Comparison of ENCODE assay signal across 25 cellular contexts in the genomic region with DNA sequence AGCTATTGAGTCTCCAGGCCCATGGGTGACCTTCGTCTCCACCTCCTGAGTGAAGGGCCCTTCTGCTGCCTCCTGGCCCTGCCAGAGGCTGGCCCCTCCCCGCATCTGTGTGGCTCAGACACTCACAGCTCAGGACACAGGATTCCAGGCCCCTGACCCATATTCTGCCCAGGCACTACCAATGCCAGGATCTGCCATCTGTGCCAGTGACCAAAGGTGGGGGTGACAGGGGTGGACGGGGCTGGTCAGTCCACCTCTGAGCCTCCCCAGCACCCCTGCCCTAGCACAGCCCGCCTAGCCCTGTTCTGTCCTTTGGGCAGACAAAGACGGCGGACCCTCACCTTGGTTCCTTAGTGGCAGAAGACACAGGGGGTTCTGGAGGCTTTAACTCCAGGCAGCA. TPM values are rescaled to one million over a fixed set of nuclear protein-coding genes. Genes with fewer than 3 reads are reported as not detected.
DNase-seq lines count a peak whose midpoint lies in the region; ATAC-seq, FAIRE-seq and TF ChIP-seq lines count a peak whose summit lies in the region.
"Had no signal": no experiment of that assay in that cellular context is flagged by ENCODE, and none has a peak within 500 bp of the region (broad histone marks: within the 10 kb centered on the region; RNA-seq: fewer than 3 reads in every experiment).

No MANE protein-coding gene starts in this region.

- H2AFZ ChIP-seq in GM12878 (ENCODE audit: control insufficient read depth, low read depth, low read length) (no peak overlapping the region), hepatocyte (no peak overlapping the region)

- H3K36me3 ChIP-seq in GM12878 (ENCODE audit: control insufficient read depth in 2 of 2, insufficient read depth in 2 of 2, low read length in 1 of 2) (no peaks in the 10 kb centered on the region), transverse colon (no peaks in the 10 kb centered on the region), hepatocyte (replicated peaks; ENCODE audit: insufficient read depth, low read depth) (no peaks in the 10 kb centered on the region)
- H3K36me3 ChIP-seq: adrenal gland, right lobe of liver, tibial nerve had no signal

- in situ Hi-C loops in GM12878 (cut with MboI): loop anchor here (10.0 to 25.0 kb wide), 3 partner anchors 1211 to 1689 kb away; a partner anchor contains a TSS
- in situ Hi-C loops in transverse colon (cut with MboI; ENCODE audit: low pct_ligation_motif_present in 1 of 4, low pct_unique_long_range_greater_than_20kb in 1 of 4, low sequenced_read_pairs in 3 of 4): no loop called here

- no peaks in the 10 kb centered on the region for H4K20me1 ChIP-seq in GM12878 (ENCODE audit: control insufficient read depth, insufficient read depth)
- H4K20me1 ChIP-seq in hepatocyte (ENCODE audit: insufficient read depth, poor library complexity, severe bottlenecking): no peaks in the 10 kb centered on the region

- H3K4me1 ChIP-seq in GM12878 (ENCODE audit: control insufficient read depth, insufficient read depth, low read length) (peaks cover 92% of the 10 kb centered on the region), transverse colon (peaks cover 19 to 39% (median 32%) of the 10 kb centered on the region in 4 donors), hepatocyte (ENCODE audit: insufficient read depth) (no peaks in the 10 kb centered on the region)
- H3K4me1 ChIP-seq: adrenal gland, right lobe of liver had no signal

- H3K79me2 ChIP-seq in GM12878 (ENCODE audit: control insufficient read depth, insufficient read depth, low read length) (no peaks in the 10 kb centered on the region), hepatocyte (no peaks in the 10 kb centered on the region)

- FAIRE-seq in GM12878 (lab: Jason Lieb, UNC): no peak
- FAIRE-seq: G401.6, keratinocyte had no signal

- intact Hi-C loops in Right ventricle myocardium superior (cut with DNase I) (no loop called here), Right ventricle myocardium inferior (cut with DNase I) (no loop called here), GM12878 (cut with micrococcal nuclease; ENCODE audit: unreplicated experiment) (no loop called here), transverse colon (cut with DNase I; ENCODE audit: low total_unique reads) (no loop called here)

- 76% methylated on average over 6 of the region's 6 CpGs for WGBS in GM12878 (ENCODE audit: insufficient coverage, insufficient replicate concordance, low lambda C conversion rate, missing lambda C conversion rate)
- WGBS in transverse colon (ENCODE audit: low coverage in 1 of 2), 2 donors: 86% methylated on average over 6 of the region's 6 CpGs; no CpG with 5 or more reads in 1 of the 2 donors
- 83% methylated on average over 6 of the region's 6 CpGs for WGBS in hepatocyte (ENCODE audit: low lambda C conversion rate, missing lambda C conversion rate)

- H3K9me3 ChIP-seq in GM12878 (replicated peaks; ENCODE audit: control insufficient read depth, insufficient read depth, low read length): no peaks in the 10 kb centered on the region; the same call in 2 of the 3 replicates
- no peaks in the 10 kb centered on the region for H3K9me3 ChIP-seq in transverse colon
- H3K9me3 ChIP-seq in hepatocyte (ENCODE audit: low read depth): no peaks in the 10 kb centered on the region
- H3K9me3 ChIP-seq: adrenal gland, right lobe of liver had no signal

- TF ChIP-seq EP300 in GM12878 (IDR thresholded peaks at IDR 0.05; ENCODE audit: borderline replicate concordance in 1 of 2, control insufficient read depth in 1 of 2, low read depth in 2 of 2, low read length in 2 of 2) (no peak), transverse colon (IDR thresholded peaks at IDR 0.05; ENCODE audit: low read depth) (no peak)

- TF ChIP-seq POLR2A in GM12878 (IDR thresholded peaks at IDR 0.05; ENCODE audit: low read depth, low read length): no peak
- no peak for TF ChIP-seq POLR2A in transverse colon (IDR thresholded peaks at IDR 0.05)

- ATAC-seq in Right ventricle myocardium superior (ENCODE audit: poor library complexity): peak; percentile 13
- ATAC-seq in Right ventricle myocardium inferior: no peak
- ATAC-seq in GM12878: no peak
- ATAC-seq in HG03045 (IDR thresholded peaks at IDR 0.05; ENCODE audit: unreplicated experiment): no peak
- ATAC-seq in GM19463 (IDR thresholded peaks at IDR 0.05; ENCODE audit: unreplicated experiment): no peak
- ATAC-seq: activated CD8-positive, alpha-beta T cell treated with anti-CD3 and anti-CD28 coated beads for 36 hours; right lobe of liver had no signal

- H3K9me2 ChIP-seq in hepatocyte (replicated peaks; ENCODE audit: insufficient read depth): no peaks in the 10 kb centered on the region

- POLR2A ChIA-PET in GM12878 (lab: Charles Lee): interaction anchor here (1.0 to 4.4 kb wide), 6 partner anchors 9 to 26 kb away, joined by 3 to 18 read pairs (median 7); no protein-coding TSS in a partner anchor

- TF ChIP-seq CTCF in GM12878 (IDR thresholded peaks at IDR 0.05 in 2 of 3, conservative IDR thresholded peaks at IDR 0.05 in 1 of 3; ENCODE audit: control insufficient read depth in 2 of 3, extremely low read depth in 1 of 3, insufficient read depth in 1 of 3, low read depth in 3 of 3, low read length in 3 of 3) (no peak), transverse colon (IDR thresholded peaks at IDR 0.05) (no peak), hepatocyte (IDR thresholded peaks at IDR 0.05; ENCODE audit: poor library complexity) (no peak)

- H3K4me2 ChIP-seq in GM12878 (ENCODE audit: control insufficient read depth, insufficient read depth) (no peak overlapping the region), hepatocyte (no peak overlapping the region)

- RAD21 ChIA-PET in GM12878 (lab: Charles Lee; ENCODE audit: unreplicated experiment): interaction anchor here (7.8 to 16.9 kb wide), 3 partner anchors 15 to 34 kb away, joined by 182 to 324 read pairs (median 209); a partner anchor contains a TSS

- H3K27me3 ChIP-seq in GM12878 (replicated peaks in 1 of 2; ENCODE audit: control insufficient read depth in 2 of 2, insufficient read depth in 2 of 2, low read length in 1 of 2) (no peaks in the 10 kb centered on the region), transverse colon (no peaks in the 10 kb centered on the region), hepatocyte (no peaks in the 10 kb centered on the region)
- H3K27me3 ChIP-seq: adrenal gland, right lobe of liver, tibial nerve had no signal

- no peak for TF ChIP-seq RAD21 in GM12878 (IDR thresholded peaks at IDR 0.05; ENCODE audit: insufficient read depth, low read depth, low read length)

- no TSS peak for BruUV-seq in GM12878 (replicated peaks; lab: Mats Ljungman, UMichigan)

- no peak overlapping the region for H3K9ac ChIP-seq in GM12878 (ENCODE audit: control insufficient read depth, insufficient read depth, low read length)

- H3K27ac ChIP-seq in GM12878 (ENCODE audit: control insufficient read depth, insufficient read depth) (no peak overlapping the region), transverse colon (peak overlapping the region; percentile 76 to 91 (median 85)), hepatocyte (no peak overlapping the region)
- H3K27ac ChIP-seq: adrenal gland, right lobe of liver had no signal

- CTCF ChIA-PET in GM12878 (lab: Yijun Ruan, JAX): interaction anchor here (2.0 to 20.8 kb wide), 6 partner anchors 13 to 163 kb away, joined by 5 to 399 read pairs (median 56); a partner anchor contains a TSS

- DNase-seq in Right ventricle myocardium superior (no peak), Right ventricle myocardium inferior (ENCODE audit: missing footprints) (no peak), GM12878 (ENCODE audit: low read depth, low spot score) (no peak), myocyte (ENCODE audit: low read depth) (peak; percentile 59), transverse colon (no peak), hepatocyte (ENCODE audit: low spot score) (no peak)
- DNase-seq: activated CD8-positive, alpha-beta T cell treated with anti-CD3 and anti-CD28 coated beads for 36 hours; adrenal gland; CD4-positive, CD25-positive, alpha-beta regulatory T cell; DMS 273 treated with DMSO at 0.1 percent for 48 hours; foreskin fibroblast; GOT3; KBM-7; mammary epithelial cell; naive B cell; NCI-H69; right lobe of liver; SHP77 treated with DMSO at 0.1 percent for 48 hours had no signal

- H3K4me3 ChIP-seq in GM12878: no peak overlapping the region
- H3K4me3 ChIP-seq in transverse colon: peak overlapping the region in 2 of 4 donors; percentile 28 to 43
- H3K4me3 ChIP-seq in hepatocyte: no peak overlapping the region
- H3K4me3 ChIP-seq: adrenal gland, right lobe of liver, tibial nerve had no signal

- SMC1A ChIA-PET in GM12878 (lab: Charles Lee; ENCODE audit: uncharacterized antibody, unreplicated experiment): interaction anchor here (0.6 to 20.2 kb wide), 9 partner anchors 8 to 163 kb away, joined by 3 to 409 read pairs (median 15); a partner anchor contains a TSS

RNA-seq across cellular contexts. Expression of a gene that starts 2.8 kb away (rescaled TPM):
- total RNA-seq in Right ventricle myocardium superior (297 TPM), Right ventricle myocardium inferior (294 TPM), GM12878 (2014; rRNA removed) (46.4 and 53.5 TPM in 2 replicates), GM12878 (2014; rRNA removed; fragmentation: Illumina TruSeq; extraction: Trizol) (21.5 and 26.9 TPM in 2 replicates), GM12878 (2021) (40.0 and 40.4 TPM in 2 replicates), myocyte (0.73 and 8.9 TPM in 2 replicates), transverse colon (10 to 100 TPM; 22.1 to 35.8 (median 27.9) TPM), hepatocyte (0.53 and 1.8 TPM in 2 replicates)
- total RNA-seq in GM12878 (2013; cell fraction: nucleolus; rRNA removed): 74.5 and 81.9 TPM in 2 replicates
- 18.9 TPM for polyA plus RNA-seq in GM12878 (2011; ENCODE audit: low read depth)
- polyA plus RNA-seq in GM12878 (2011; rRNA removed) (8.5 and 16.9 TPM in 2 replicates), GM12878 (2014; fragmentation: Illumina TruSeq; extraction: Trizol) (12.3 and 21.9 TPM in 2 replicates), GM12878 (2014; fragmentation: Nextera tagmentation; extraction: Ambion mirVana) (1 to 10 TPM; 3.0 to 7.4 TPM), GM12878 (2014; rRNA removed) (50.0 and 54.5 TPM in 2 replicates), GM12878 (2016; fragmentation: Nextera tagmentation; extraction: Ambion mirVana) (10 to 100 TPM; 51.7 to 54.8 TPM), hepatocyte (0.27 and 0.32 TPM in 2 replicates)
- polyA plus RNA-seq in GM12878 (2011; cell fraction: cytosol; rRNA removed): 22.6 and 38.7 TPM in 2 replicates
- polyA plus RNA-seq in GM12878 (2011; cell fraction: nucleus; rRNA removed): 45.6 and 71.8 TPM in 2 replicates
- 18.6 and 50.6 TPM in 2 replicates for polyA plus RNA-seq in GM12878 (2012)
- 20.3 and 37.3 TPM in 2 replicates for polyA minus RNA-seq in GM12878 (2011; rRNA and poly(A)+ RNA removed)
- polyA minus RNA-seq in GM12878 (2011; cell fraction: cytosol; rRNA and poly(A)+ RNA removed): 8.8 and 11.7 TPM in 2 replicates
- polyA minus RNA-seq in GM12878 (2011; cell fraction: nucleus; rRNA and poly(A)+ RNA removed): 26.7 and 36.0 TPM in 2 replicates
- 1.5 TPM for polyA plus RNA-seq in myocyte (2012)
- total RNA-seq: dermis microvascular lymphatic vessel endothelial cell had no signal

RNA-seq across cellular contexts. Expression of a gene that starts 23.5 kb away (rescaled TPM):
- total RNA-seq in Right ventricle myocardium superior (1.3 TPM), Right ventricle myocardium inferior (0.84 TPM), GM12878 (2014; rRNA removed) (not detected in 2 replicates), GM12878 (2014; rRNA removed; fragmentation: Illumina TruSeq; extraction: Trizol) (not detected in 2 replicates), GM12878 (2021) (not detected in 2 replicates), myocyte (not detected in 2 replicates), transverse colon (not detected), hepatocyte (not detected in 2 replicates)
- 1.2 TPM in 2 replicates for total RNA-seq in GM12878 (2013; cell fraction: nucleolus; rRNA removed)
- polyA plus RNA-seq in GM12878 (2011; ENCODE audit: low read depth): not detected
- polyA plus RNA-seq in GM12878 (2011; rRNA removed) (0.12 and 0.16 TPM in 2 replicates), GM12878 (2014; fragmentation: Illumina TruSeq; extraction: Trizol) (not detected in 2 replicates), GM12878 (2014; fragmentation: Nextera tagmentation; extraction: Ambion mirVana) (not detected), GM12878 (2014; rRNA removed) (not detected in 2 replicates), GM12878 (2016; fragmentation: Nextera tagmentation; extraction: Ambion mirVana) (not detected), hepatocyte (not detected in 2 replicates)
- polyA plus RNA-seq in GM12878 (2011; cell fraction: cytosol; rRNA removed): 0.04 TPM in 1 of 2 replicates, not detected in the other
- 0.28 and 0.56 TPM in 2 replicates for polyA plus RNA-seq in GM12878 (2011; cell fraction: nucleus; rRNA removed)
- polyA plus RNA-seq in GM12878 (2012): 0.17 TPM in 1 of 2 replicates, not detected in the other
- polyA minus RNA-seq in GM12878 (2011; rRNA and poly(A)+ RNA removed): 0.21 TPM in 1 of 2 replicates, not detected in the other
- not detected in 2 replicates for polyA minus RNA-seq in GM12878 (2011; cell fraction: cytosol; rRNA and poly(A)+ RNA removed)
- polyA minus RNA-seq in GM12878 (2011; cell fraction: nucleus; rRNA and poly(A)+ RNA removed): 0.24 TPM in 1 of 2 replicates, not detected in the other
- polyA plus RNA-seq in myocyte (2012): not detected
- total RNA-seq: activated CD8-positive, alpha-beta T cell treated with anti-CD3 and anti-CD28 coated beads for 36 hours; adrenal gland; CD4-positive, CD25-positive, alpha-beta regulatory T cell; dermis microvascular lymphatic vessel endothelial cell; mammary epithelial cell; osteocyte; right lobe of liver; tibial nerve had no signal
- polyA plus RNA-seq: adrenal gland; CD4-positive, CD25-positive, alpha-beta regulatory T cell; keratinocyte; mammary epithelial cell had no signal

RNA-seq across cellular contexts. Expression of a gene that starts 46.5 kb away (rescaled TPM):
- total RNA-seq in Right ventricle myocardium superior (not detected), Right ventricle myocardium inferior (not detected), GM12878 (2014; rRNA removed) (not detected in 2 replicates), GM12878 (2014; rRNA removed; fragmentation: Illumina TruSeq; extraction: Trizol) (not detected in 2 replicates), GM12878 (2021) (not detected in 2 replicates), myocyte (not detected in 2 replicates), transverse colon (not detected), hepatocyte (not detected in 2 replicates)
- not detected in 2 replicates for total RNA-seq in GM12878 (2013; cell fraction: nucleolus; rRNA removed)
- not detected for polyA plus RNA-seq in GM12878 (2011; ENCODE audit: low read depth)
- polyA plus RNA-seq in GM12878 (2011; rRNA removed) (not detected in 2 replicates), GM12878 (2014; fragmentation: Illumina TruSeq; extraction: Trizol) (not detected in 2 replicates), GM12878 (2014; fragmentation: Nextera tagmentation; extraction: Ambion mirVana) (not detected), GM12878 (2014; rRNA removed) (not detected in 2 replicates), GM12878 (2016; fragmentation: Nextera tagmentation; extraction: Ambion mirVana) (not detected), hepatocyte (0.90 TPM in 1 of 2 replicates, not detected in the other)
- not detected in 2 replicates for polyA plus RNA-seq in GM12878 (2011; cell fraction: cytosol; rRNA removed)
- polyA plus RNA-seq in GM12878 (2011; cell fraction: nucleus; rRNA removed): not detected in 2 replicates
- not detected in 2 replicates for polyA plus RNA-seq in GM12878 (2012)
- not detected in 2 replicates for polyA minus RNA-seq in GM12878 (2011; rRNA and poly(A)+ RNA removed)
- polyA minus RNA-seq in GM12878 (2011; cell fraction: cytosol; rRNA and poly(A)+ RNA removed): not detected in 2 replicates
- not detected in 2 replicates for polyA minus RNA-seq in GM12878 (2011; cell fraction: nucleus; rRNA and poly(A)+ RNA removed)
- not detected for polyA plus RNA-seq in myocyte (2012)
- total RNA-seq: activated CD8-positive, alpha-beta T cell treated with anti-CD3 and anti-CD28 coated beads for 36 hours; adrenal gland; CD4-positive, CD25-positive, alpha-beta regulatory T cell; dermis microvascular lymphatic vessel endothelial cell; osteocyte; right lobe of liver; tibial nerve had no signal
- polyA plus RNA-seq: adrenal gland; CD4-positive, CD25-positive, alpha-beta regulatory T cell had no signal

RNA-seq across cellular contexts. Expression of a gene that starts 52.5 kb away (rescaled TPM):
- 0.56 TPM for total RNA-seq in Right ventricle myocardium superior
- 0.35 TPM for total RNA-seq in Right ventricle myocardium inferior
- total RNA-seq in GM12878 (2013; cell fraction: nucleolus; rRNA removed): 1.3 and 3.2 TPM in 2 replicates
- 0.49 and 0.56 TPM in 2 replicates for total RNA-seq in GM12878 (2014; rRNA removed)
- total RNA-seq in GM12878 (2014; rRNA removed; fragmentation: Illumina TruSeq; extraction: Trizol): 0.40 and 0.46 TPM in 2 replicates
- 0.46 and 0.77 TPM in 2 replicates for total RNA-seq in GM12878 (2021)
- 0.43 TPM for polyA plus RNA-seq in GM12878 (2011; ENCODE audit: low read depth)
- polyA plus RNA-seq in GM12878 (2011; rRNA removed): 0.36 and 0.48 TPM in 2 replicates
- polyA plus RNA-seq in GM12878 (2011; cell fraction: cytosol; rRNA removed): 0.90 and 0.97 TPM in 2 replicates
- polyA plus RNA-seq in GM12878 (2011; cell fraction: nucleus; rRNA removed): 0.73 and 1.1 TPM in 2 replicates
- 0.46 and 0.51 TPM in 2 replicates for polyA plus RNA-seq in GM12878 (2012)
- polyA plus RNA-seq in GM12878 (2014; fragmentation: Illumina TruSeq; extraction: Trizol): 0.41 and 0.47 TPM in 2 replicates
- polyA plus RNA-seq in GM12878 (2014; fragmentation: Nextera tagmentation; extraction: Ambion mirVana): under 1 TPM; 0.05 to 0.18 TPM
- 0.26 and 0.49 TPM in 2 replicates for polyA plus RNA-seq in GM12878 (2014; rRNA removed)
- polyA plus RNA-seq in GM12878 (2016; fragmentation: Nextera tagmentation; extraction: Ambion mirVana): under 1 TPM; 0.25 to 0.82 TPM
- polyA minus RNA-seq in GM12878 (2011; rRNA and poly(A)+ RNA removed): 1.1 and 1.3 TPM in 2 replicates
- 0.42 TPM in 1 of 2 replicates, not detected in the other for polyA minus RNA-seq in GM12878 (2011; cell fraction: cytosol; rRNA and poly(A)+ RNA removed)
- polyA minus RNA-seq in GM12878 (2011; cell fraction: nucleus; rRNA and poly(A)+ RNA removed): 0.48 and 0.67 TPM in 2 replicates
- total RNA-seq in myocyte: 0.48 and 1.1 TPM in 2 replicates
- 1.7 TPM for polyA plus RNA-seq in myocyte (2012)
- total RNA-seq in transverse colon: 1 to 10 TPM in 2 of 4 donors, not detected in 2; 2.6 to 2.7 TPM
- total RNA-seq in hepatocyte: 2.1 and 2.7 TPM in 2 replicates
- 1.5 and 2.8 TPM in 2 replicates for polyA plus RNA-seq in hepatocyte

Comparison
In these comparisons a context has a peak if more than half of its experiments do, and no peak if none do; other contexts are left out.
1. H3K27ac ChIP-seq: peak in transverse colon (4 of 4); none in GM12878 (single experiment) and hepatocyte (single experiment).